1 cellular context compared by ENCODE assay signal in genomic region chr14:95018845-95019244, GRCh38.
TF ChIP-seq lines count a peak whose summit lies in the region.

No MANE protein-coding gene starts in this region.

TF ChIP-seq in K562, 482 proteins besides CTCF, POLR2A, EP300 and RAD21 (continued from another document):
- TF ChIP-seq HMBOX1 (IDR thresholded peaks at IDR 0.05) = no peak
